9 cellular contexts compared by ENCODE assay signal in genomic region chr19:8515317-8515716, GRCh38. TPM values are rescaled to one million over a fixed set of nuclear protein-coding genes. Genes with fewer than 3 reads are reported as not detected.
A peak's percentile ranks its signal among the peaks of the same experiment; 100 is the strongest.
DNase-seq lines count a peak whose midpoint lies in the region; ATAC-seq and TF ChIP-seq lines count a peak whose summit lies in the region.
"Had no signal": no experiment of that assay in that cellular context is flagged by ENCODE, and none has a peak within 500 bp of the region (broad histone marks: within the 10 kb centered on the region; RNA-seq: fewer than 3 reads in every experiment).

No MANE protein-coding gene starts in this region.

- no peaks in the 10 kb centered on the region for H3K9me3 ChIP-seq in ovary

- no peak for TF ChIP-seq EP300 in ovary (IDR thresholded peaks at IDR 0.05)

- WGBS in ovary, 3 donors: 88 to 91% (median 89%) methylated on average over 11 of the region's 11 CpGs

- H3K9me3 Mint-ChIP-seq in activated naive CD4-positive, alpha-beta T cell treated with anti-CD3 and anti-CD28 coated beads, Interleukin-2, amount 50 U/mL, for 72 hours: no peaks in the 10 kb centered on the region

- TF ChIP-seq POLR2A in ovary (IDR thresholded peaks at IDR 0.05): no peak

- peak overlapping the region; percentile 93 to 96 for H3K27ac Mint-ChIP-seq in activated naive CD4-positive, alpha-beta T cell treated with anti-CD3 and anti-CD28 coated beads, Interleukin-2, amount 50 U/mL, for 72 hours

- no peak overlapping the region for H3K4me3 ChIP-seq in HL-60 (replicated peaks; ENCODE audit: insufficient read depth, low read length)
- no peak overlapping the region for H3K4me3 ChIP-seq in ovary

- DNase-seq in HL-60 (ENCODE audit: low read depth in 1 of 2, low spot score in 1 of 2) (peak; percentile 85 to 92), putamen (ENCODE audit: low spot score) (peak; percentile 49), HuH-7 (ENCODE audit: low spot score) (no peak), ovary (no peak)
- DNase-seq in activated CD4-positive, alpha-beta T cell treated with anti-CD3 and anti-CD28 coated beads for 1 hour: peak; percentile 26
- DNase-seq in activated naive CD4-positive, alpha-beta T cell treated with anti-CD3 and anti-CD28 coated beads, Interleukin-2, amount 50 U/mL, for 72 hours (ENCODE audit: low spot score in 2 of 2): peak in 1 of 2 donors; percentile 54
- DNase-seq: NCI-H446 had no signal

- peak; percentile 41 to 55 for ATAC-seq in activated naive CD4-positive, alpha-beta T cell treated with anti-CD3 and anti-CD28 coated beads, Interleukin-2, amount 50 U/mL, for 72 hours
- ATAC-seq in GM21526 (IDR thresholded peaks at IDR 0.05; ENCODE audit: low FRiP score, unreplicated experiment): no peak
- ATAC-seq in GM21447 (IDR thresholded peaks at IDR 0.05; ENCODE audit: unreplicated experiment): no peak

- H3K27ac ChIP-seq in HL-60 (replicated peaks) (peak overlapping the region; percentile 92), ovary (no peak overlapping the region)

- intact Hi-C loops in ovary (cut with DNase I): no loop called here

- no peak for TF ChIP-seq CTCF in HL-60 (IDR thresholded peaks at IDR 0.05; ENCODE audit: insufficient read depth, low read length)
- no peak for TF ChIP-seq CTCF in ovary (IDR thresholded peaks at IDR 0.05)

- H3K36me3 ChIP-seq in ovary: no peaks in the 10 kb centered on the region

- peaks cover 0 to 9% of the 10 kb centered on the region in 2 donors for H3K36me3 Mint-ChIP-seq in activated naive CD4-positive, alpha-beta T cell treated with anti-CD3 and anti-CD28 coated beads, Interleukin-2, amount 50 U/mL, for 72 hours

- H3K4me1 ChIP-seq in ovary (ENCODE audit: insufficient read depth): peaks cover 10% of the 10 kb centered on the region

- no peaks in the 10 kb centered on the region for H3K27me3 ChIP-seq in HL-60 (ENCODE audit: insufficient read depth, poor library complexity, severe bottlenecking)
- H3K27me3 ChIP-seq in ovary: no peaks in the 10 kb centered on the region

RNA-seq across cellular contexts. Expression of gene ZNF414, which starts 1.4 kb away (rescaled TPM):
- 10 to 100 TPM; 24.6 to 28.0 TPM for total RNA-seq in activated naive CD4-positive, alpha-beta T cell treated with anti-CD3 and anti-CD28 coated beads, Interleukin-2, amount 50 U/mL, for 72 hours
- 10 to 100 TPM; 20.9 to 49.7 (median 26.2) TPM for total RNA-seq in ovary
- polyA plus RNA-seq in ovary: 10 to 100 TPM in 1 of 2 donors, under 1 TPM in 1; 0.62 to 45.3 TPM

RNA-seq across cellular contexts. Expression of gene PRAM1, which starts 12.9 kb away (rescaled TPM):
- total RNA-seq in activated naive CD4-positive, alpha-beta T cell treated with anti-CD3 and anti-CD28 coated beads, Interleukin-2, amount 50 U/mL, for 72 hours: 1 to 10 TPM; 1.4 to 2.9 TPM
- total RNA-seq in ovary: 1 to 10 TPM in 4 of 7 donors, under 1 TPM in 3; 0.11 to 2.2 (median 1.4) TPM
- under 1 TPM; 0.35 to 0.88 TPM for polyA plus RNA-seq in ovary

Comparison
In these comparisons a context has a peak if more than half of its experiments do, and no peak if none do; other contexts are left out.
1. DNase-seq: peak in HL-60 (2 of 2), activated CD4-positive, alpha-beta T cell treated with anti-CD3 and anti-CD28 coated beads for 1 hour (single experiment) and putamen (single experiment); none in HuH-7 (single experiment) and ovary (0 of 5).
2. ATAC-seq: peak in activated naive CD4-positive, alpha-beta T cell treated with anti-CD3 and anti-CD28 coated beads, Interleukin-2, amount 50 U/mL, for 72 hours (2 of 2); none in GM21526 (single experiment) and GM21447 (single experiment).